ENCODE assay signal across 1 cellular context in the genomic region with DNA sequence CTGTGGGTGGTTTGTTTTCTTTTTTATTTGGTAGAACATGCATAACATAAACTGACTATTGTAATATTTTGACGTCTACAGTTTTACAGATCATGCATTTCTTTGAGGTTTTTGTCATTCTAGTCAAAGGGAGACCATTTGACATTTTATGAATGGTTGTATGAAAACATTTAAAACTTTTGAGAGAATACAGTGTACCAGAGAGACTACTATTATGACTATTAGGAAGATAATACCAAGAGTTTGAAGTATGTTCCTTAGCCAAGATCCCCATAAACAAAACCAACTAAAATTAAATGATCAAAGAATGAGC.
TF ChIP-seq lines count a peak whose summit lies in the region.

No MANE protein-coding gene starts in this region.

TF ChIP-seq in HepG2, 621 proteins besides CTCF, POLR2A, EP300 and RAD21:
- TF ChIP-seq ZNF652 (CRISPR knock-in tag; IDR thresholded peaks at IDR 0.05; ENCODE audit: borderline replicate concordance, low read depth) (no peak), ZNF326 (CRISPR knock-in tag; IDR thresholded peaks at IDR 0.05; ENCODE audit: borderline replicate concordance) (no peak)
